In the genomic region with DNA sequence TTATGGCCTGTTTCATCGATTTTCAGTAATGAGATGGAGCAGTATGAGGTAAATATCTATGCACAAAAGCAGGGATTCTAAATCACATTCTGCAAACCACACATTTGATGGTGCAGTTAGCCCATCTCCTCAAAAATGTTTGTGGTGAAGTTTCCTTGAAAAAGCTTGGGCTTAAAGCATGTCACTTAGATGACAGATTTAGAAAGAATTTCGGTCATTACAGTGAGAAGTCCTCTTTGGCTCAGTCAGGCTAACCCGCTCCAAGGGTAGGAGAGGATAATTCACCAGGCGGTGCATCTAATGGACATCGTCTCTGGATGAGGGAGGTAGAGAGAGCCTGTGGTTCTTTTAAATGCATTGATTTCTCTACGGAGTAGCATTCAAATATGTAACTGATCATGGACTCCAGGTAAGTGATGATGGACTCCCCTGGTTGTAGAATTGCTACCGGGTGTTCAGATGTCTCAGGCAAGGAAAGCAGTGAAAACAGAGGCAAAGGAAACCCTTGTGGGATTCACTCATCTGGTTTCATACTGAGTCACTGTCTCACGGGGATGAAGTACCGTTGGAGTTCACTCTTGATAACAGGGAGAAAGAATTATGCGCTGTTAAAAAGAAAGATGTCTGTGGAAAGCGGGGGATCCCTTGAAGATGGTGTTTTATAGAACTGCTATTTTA, we compare ENCODE assay signal across 15 cellular contexts.
DNase-seq lines count a peak whose midpoint lies in the region; ATAC-seq and TF ChIP-seq lines count a peak whose summit lies in the region.
"Had no signal": no experiment of that assay in that cellular context is flagged by ENCODE, and none has a peak within 500 bp of the region (broad histone marks: within the 10 kb centered on the region; RNA-seq: fewer than 3 reads in every experiment).

No MANE protein-coding gene starts in this region.

- H3K27ac ChIP-seq in SK-N-MC (no peak overlapping the region), mesenchymal stem cell (ENCODE audit: low read length, poor library complexity, severe bottlenecking) (no peak overlapping the region), dorsolateral prefrontal cortex (no peak overlapping the region)
- H3K27ac ChIP-seq: C4-2B, lower lobe of right lung, upper lobe of right lung had no signal

- H3K14ac ChIP-seq in mesenchymal stem cell (ENCODE audit: low read length in 2 of 2) = no peak overlapping the region

- no peak overlapping the region for H2BK12ac ChIP-seq in mesenchymal stem cell (ENCODE audit: low read length in 2 of 2)

- H4K91ac ChIP-seq in mesenchymal stem cell (ENCODE audit: low read length) = no peak overlapping the region

- H3K4ac ChIP-seq in mesenchymal stem cell (ENCODE audit: low read depth in 1 of 2, low read length in 2 of 2) = no peak overlapping the region

- H3K79me1 ChIP-seq in mesenchymal stem cell (replicated peaks; ENCODE audit: low read length, poor library complexity, severe bottlenecking) = peaks cover under 1% of the 10 kb centered on the region

- H3K9me3 ChIP-seq in SK-N-MC (ENCODE audit: low read depth, low read length) = no peaks in the 10 kb centered on the region
- peaks cover 5% of the 10 kb centered on the region for H3K9me3 ChIP-seq in mesenchymal stem cell (ENCODE audit: control insufficient read depth, low read length)

- WGBS in mesenchymal stem cell = 92% methylated on average over 9 of the region's 11 CpGs

- H3K4me1 ChIP-seq in mesenchymal stem cell (ENCODE audit: control insufficient read depth, insufficient read depth, low read depth, low read length) = no peaks in the 10 kb centered on the region
- H3K4me1 ChIP-seq: lower lobe of right lung, upper lobe of right lung had no signal

- peak overlapping the region; percentile 16; the same call in 1 of the 2 replicates for H3K4me3 ChIP-seq in SK-N-MC
- no peak overlapping the region for H3K4me3 ChIP-seq in mesenchymal stem cell (ENCODE audit: insufficient read depth in 1 of 2, low read depth in 1 of 2, low read length in 2 of 2)
- no peak overlapping the region for H3K4me3 ChIP-seq in dorsolateral prefrontal cortex
- H3K4me3 ChIP-seq: lower lobe of right lung, upper lobe of right lung had no signal

- H3K27me3 ChIP-seq in mesenchymal stem cell (ENCODE audit: control insufficient read depth in 1 of 2, insufficient read depth in 1 of 2, low read length in 2 of 2) = no peaks in the 10 kb centered on the region
- H3K27me3 ChIP-seq in dorsolateral prefrontal cortex = no peaks in the 10 kb centered on the region
- H3K27me3 ChIP-seq: upper lobe of right lung had no signal

- peak; percentile 13 for DNase-seq in GM03348 (ENCODE audit: low spot score)
- DNase-seq in SK-N-MC (ENCODE audit: low read depth, low spot score) = no peak
- peak; percentile 8 for DNase-seq in mesenchymal stem cell
- DNase-seq in AML-193 (lab: John Stamatoyannopoulos, UW) = no peak
- DNase-seq in NCI-H2029 (lab: John Stamatoyannopoulos, UW) = no peak
- DNase-seq in dorsolateral prefrontal cortex = no peak
- DNase-seq: lower lobe of right lung; NCI-H1048; PC-3; right cardiac atrium; stimulated activated CD4-positive, alpha-beta T cell treated with anti-CD3 and anti-CD28 coated beads, Interleukin-2, amount 100 ng/mL, for 48 hours; T-cell; upper lobe of right lung had no signal

- H3K4me2 ChIP-seq in mesenchymal stem cell (ENCODE audit: low read length, poor library complexity, severe bottlenecking) = no peak overlapping the region

- no peak overlapping the region for H3K23ac ChIP-seq in mesenchymal stem cell (ENCODE audit: low read length in 2 of 2)

- H3K9ac ChIP-seq in SK-N-MC (ENCODE audit: insufficient read length) = no peak overlapping the region
- no peak overlapping the region for H3K9ac ChIP-seq in mesenchymal stem cell (ENCODE audit: low read length)

- TF ChIP-seq CTCF in dorsolateral prefrontal cortex (IDR thresholded peaks at IDR 0.05 in 54 of 56, conservative IDR thresholded peaks at IDR 0.05 in 2 of 56; ENCODE audit: low read depth in 1 of 56, partially characterized antibody in 56 of 56) = no peak

- H2AFZ ChIP-seq in mesenchymal stem cell (ENCODE audit: low read depth, low read length) = no peak overlapping the region

- intact Hi-C loops in dorsolateral prefrontal cortex (cut with DNase I) = no loop called here

- no peak overlapping the region for H2BK5ac ChIP-seq in mesenchymal stem cell (ENCODE audit: low read depth, low read length, poor library complexity, severe bottlenecking)

- ATAC-seq in GM21576 (IDR thresholded peaks at IDR 0.05; ENCODE audit: unreplicated experiment) = peak; percentile 55
- ATAC-seq: lower lobe of right lung, PC-3, right cardiac atrium, T-cell, upper lobe of right lung had no signal

- H4K8ac ChIP-seq in mesenchymal stem cell (ENCODE audit: low read length) = no peak overlapping the region

- H2AK5ac ChIP-seq in mesenchymal stem cell (ENCODE audit: low read length, severe bottlenecking) = no peak overlapping the region

- H3K18ac ChIP-seq in mesenchymal stem cell (ENCODE audit: low read depth in 1 of 2, low read length in 2 of 2) = no peak overlapping the region

- H3K36me3 ChIP-seq in SK-N-MC (ENCODE audit: insufficient read depth, low read length) (no peaks in the 10 kb centered on the region), mesenchymal stem cell (ENCODE audit: control insufficient read depth in 1 of 2, insufficient read depth in 2 of 2, low read depth in 1 of 2, low read length in 2 of 2) (no peaks in the 10 kb centered on the region)
- H3K36me3 ChIP-seq: lower lobe of right lung, upper lobe of right lung had no signal

- no peak overlapping the region for H2BK15ac ChIP-seq in mesenchymal stem cell (ENCODE audit: low read depth, poor library complexity, severe bottlenecking)

- no peak overlapping the region for H2BK120ac ChIP-seq in mesenchymal stem cell (ENCODE audit: low read depth, low read length)

Comparison
In these comparisons a context has a peak if more than half of its experiments do, and no peak if none do; other contexts are left out.
1. DNase-seq: peak in GM03348 (single experiment) and mesenchymal stem cell (single experiment); none in SK-N-MC (single experiment), AML-193 (0 of 2), NCI-H2029 (single experiment) and dorsolateral prefrontal cortex (0 of 10).